Comparison of ENCODE assay signal across 11 cellular contexts in the genomic region with DNA sequence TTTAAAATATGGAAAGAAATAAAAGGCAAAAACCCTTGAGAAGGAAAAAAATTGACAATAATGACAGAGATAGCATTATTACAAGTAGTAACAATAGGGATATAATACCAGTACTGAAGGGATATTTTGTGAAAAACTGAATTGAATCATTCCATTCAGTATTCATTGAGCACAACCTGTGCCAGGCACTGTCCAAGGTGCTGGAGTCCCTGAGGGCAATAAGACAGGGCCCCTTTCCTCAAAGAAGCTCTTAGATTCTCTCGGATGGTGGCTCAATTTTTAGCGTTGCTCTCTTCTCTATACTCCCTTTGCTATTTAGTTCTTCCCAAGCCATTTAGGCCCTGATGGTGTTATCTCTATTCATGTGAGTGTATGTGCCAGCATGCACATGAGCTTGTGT. TPM values are rescaled to one million over a fixed set of nuclear protein-coding genes. Genes with fewer than 3 reads are reported as not detected.
A peak's percentile ranks its signal among the peaks of the same experiment; 100 is the strongest.
DNase-seq lines count a peak whose midpoint lies in the region; ATAC-seq lines count a peak whose summit lies in the region.
"Had no signal": no experiment of that assay in that cellular context is flagged by ENCODE, and none has a peak within 500 bp of the region (broad histone marks: within the 10 kb centered on the region; RNA-seq: fewer than 3 reads in every experiment).

No MANE protein-coding gene starts in this region.

- ATAC-seq in GM19467 (IDR thresholded peaks at IDR 0.05; ENCODE audit: unreplicated experiment), result no peak
- ATAC-seq: T-cell had no signal

- no peak overlapping the region for H3K4me3 Mint-ChIP-seq in activated naive CD8-positive, alpha-beta T cell treated with anti-CD3 and anti-CD28 coated beads for 36 hours
- H3K4me3 Mint-ChIP-seq: activated naive CD8-positive, alpha-beta T cell; T-cell had no signal

- H3K4me3 ChIP-seq in Jurkat, Clone E6-1 (ENCODE audit: low read length), result no peak overlapping the region

- no peak overlapping the region for H3K27ac Mint-ChIP-seq in activated naive CD8-positive, alpha-beta T cell treated with anti-CD3 and anti-CD28 coated beads for 36 hours
- H3K27ac Mint-ChIP-seq: activated naive CD8-positive, alpha-beta T cell; T-cell had no signal

- no peaks in the 10 kb centered on the region for H3K4me1 Mint-ChIP-seq in activated naive CD8-positive, alpha-beta T cell treated with anti-CD3 and anti-CD28 coated beads for 36 hours
- H3K4me1 Mint-ChIP-seq: T-cell had no signal

- DNase-seq in EH (ENCODE audit: low read depth) (peak; percentile 56), iPS-NIHi7 (ENCODE audit: extremely low spot score) (peak; percentile 49), NCI-H2029 treated with DMSO at 0.1 percent for 48 hours (lab: John Stamatoyannopoulos, UW) (no peak), midbrain (lab: John Stamatoyannopoulos, UW) (no peak)
- DNase-seq in Jurkat, Clone E6-1 (ENCODE audit: low read depth, low spot score), result peak; percentile 32
- DNase-seq in activated naive CD8-positive, alpha-beta T cell treated with anti-CD3 and anti-CD28 coated beads for 36 hours, result peak; percentile 1
- DNase-seq: hypothalamus, substantia nigra, T-cell had no signal

- H3K27me3 Mint-ChIP-seq in activated naive CD8-positive, alpha-beta T cell treated with anti-CD3 and anti-CD28 coated beads for 36 hours, result peaks cover 7% of the 10 kb centered on the region

- no peaks in the 10 kb centered on the region for H3K9me3 Mint-ChIP-seq in activated naive CD8-positive, alpha-beta T cell treated with anti-CD3 and anti-CD28 coated beads for 36 hours
- H3K9me3 Mint-ChIP-seq: T-cell had no signal

- H3K36me3 Mint-ChIP-seq in activated naive CD8-positive, alpha-beta T cell treated with anti-CD3 and anti-CD28 coated beads for 36 hours, result no peaks in the 10 kb centered on the region
- H3K36me3 Mint-ChIP-seq: activated naive CD8-positive, alpha-beta T cell; T-cell had no signal

RNA-seq across cellular contexts. Expression of a gene that starts 34.3 kb away (rescaled TPM):
- polyA plus RNA-seq in Jurkat, Clone E6-1 (2012; ENCODE audit: insufficient read depth, insufficient read length), result not detected
- 1 to 10 TPM; 1.3 to 1.5 TPM for total RNA-seq in activated naive CD8-positive, alpha-beta T cell treated with anti-CD3 and anti-CD28 coated beads for 36 hours

Comparison
In these comparisons a context has a peak if more than half of its experiments do, and no peak if none do; other contexts are left out.
1. DNase-seq: peak in EH (single experiment), Jurkat, Clone E6-1 (single experiment), activated naive CD8-positive, alpha-beta T cell treated with anti-CD3 and anti-CD28 coated beads for 36 hours (single experiment) and iPS-NIHi7 (single experiment); none in NCI-H2029 treated with DMSO at 0.1 percent for 48 hours (single experiment) and midbrain (single experiment).